ENCODE assay signal across 24 cellular contexts in the genomic region with DNA sequence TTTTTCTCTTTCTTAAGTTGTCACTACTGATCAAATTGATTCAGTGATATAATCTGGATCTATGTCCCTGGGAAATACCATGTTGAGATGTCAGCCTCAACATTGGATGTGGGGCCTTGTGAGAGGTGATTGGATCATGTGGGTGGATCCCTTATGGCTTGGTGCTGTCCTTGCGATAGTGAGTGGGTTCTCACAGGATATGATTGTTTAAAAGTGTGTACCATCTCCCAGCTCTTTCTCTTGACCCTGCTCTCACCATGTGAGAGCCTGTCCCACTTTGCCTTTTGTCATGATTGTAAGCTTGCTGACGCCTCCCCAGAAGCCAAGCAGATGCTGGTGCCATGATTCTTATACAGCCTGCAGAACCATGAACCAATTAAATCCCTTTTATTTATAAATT.
DNase-seq lines count a peak whose midpoint lies in the region; ATAC-seq and TF ChIP-seq lines count a peak whose summit lies in the region.
"Had no signal": no experiment of that assay in that cellular context is flagged by ENCODE, and none has a peak within 500 bp of the region (broad histone marks: within the 10 kb centered on the region; RNA-seq: fewer than 3 reads in every experiment).

No MANE protein-coding gene starts in this region.

- no peaks in the 10 kb centered on the region for H3K9me3 ChIP-seq in psoas muscle
- H3K9me3 ChIP-seq: Peyer's patch, SK-N-SH had no signal

- peaks cover 26% of the 10 kb centered on the region for H3K4me1 Mint-ChIP-seq in activated CD4-positive, alpha-beta T cell treated with anti-CD3 and anti-CD28 coated beads, Interleukin-2, amount 10 ng/mL, durations not matched to agents 24 days and 14 days
- H3K4me1 Mint-ChIP-seq in activated CD4-positive, alpha-beta T cell treated with anti-CD3 and anti-CD28 coated beads for 36 hours: peaks cover 47% of the 10 kb centered on the region
- peaks cover 50% of the 10 kb centered on the region for H3K4me1 Mint-ChIP-seq in activated B cell treated with CpG ODN at 0.5 μM for 24 hours
- peaks cover 24% of the 10 kb centered on the region for H3K4me1 Mint-ChIP-seq in memory B cell
- peaks cover 37% of the 10 kb centered on the region for H3K4me1 Mint-ChIP-seq in stimulated activated memory B cell treated with anti-CD40 and anti-IgM and Interleukin-4, amounts not matched to agents 10 μg/mL and 1 μg/mL and 100 μg/mL, for 72 hours

- CTCF ChIA-PET in activated CD4-positive, alpha-beta T cell treated with anti-CD3 and anti-CD28 coated beads for 36 hours (lab: Charles Lee): no interaction called here
- CTCF ChIA-PET in activated B cell treated with CpG ODN at 0.5 μM for 24 hours (lab: Charles Lee): no interaction called here

- no peak overlapping the region for H3K4me3 Mint-ChIP-seq in activated CD4-positive, alpha-beta T cell treated with anti-CD3 and anti-CD28 coated beads, Interleukin-2, amount 10 ng/mL, durations not matched to agents 24 days and 14 days
- no peak overlapping the region for H3K4me3 Mint-ChIP-seq in activated CD4-positive, alpha-beta T cell treated with anti-CD3 and anti-CD28 coated beads for 36 hours
- H3K4me3 Mint-ChIP-seq in activated B cell treated with CpG ODN at 0.5 μM for 24 hours: no peak overlapping the region
- no peak overlapping the region for H3K4me3 Mint-ChIP-seq in memory B cell
- H3K4me3 Mint-ChIP-seq in stimulated activated memory B cell treated with anti-CD40 and anti-IgM and Interleukin-4, amounts not matched to agents 10 μg/mL and 1 μg/mL and 100 μg/mL, for 72 hours: no peak overlapping the region

- intact Hi-C loops in activated CD4-positive, alpha-beta T cell treated with anti-CD3 and anti-CD28 coated beads, Interleukin-2, amount 10 ng/mL, durations not matched to agents 24 days and 14 days (cut with micrococcal nuclease): loop anchor here (10.0 kb wide), 1 partner anchor 300 kb away; the partner anchor contains the start of gene FAM174A
- intact Hi-C loops in activated CD4-positive, alpha-beta T cell treated with anti-CD3 and anti-CD28 coated beads for 36 hours (cut with DNase I, micrococcal nuclease): no loop called here
- intact Hi-C loops in activated B cell treated with CpG ODN at 0.5 μM for 24 hours (cut with micrococcal nuclease): no loop called here
- intact Hi-C loops in psoas muscle (cut with DNase I): no loop called here

- no peaks in the 10 kb centered on the region for H3K4me1 ChIP-seq in psoas muscle
- H3K4me1 ChIP-seq: Peyer's patch had no signal

- H3K36me3 ChIP-seq in psoas muscle (ENCODE audit: insufficient read depth in 1 of 2, low read depth in 1 of 2): no peaks in the 10 kb centered on the region
- H3K36me3 ChIP-seq: Peyer's patch had no signal

- 97 to 98% (median 98%) methylated on average over 2 of the region's 2 CpGs for WGBS in psoas muscle, 3 donors

- POLR2A ChIA-PET in activated CD4-positive, alpha-beta T cell treated with anti-CD3 and anti-CD28 coated beads for 36 hours (lab: Charles Lee): no interaction called here
- POLR2A ChIA-PET in activated B cell treated with CpG ODN at 0.5 μM for 24 hours (lab: Charles Lee): no interaction called here

- ATAC-seq in activated CD4-positive, alpha-beta T cell treated with anti-CD3 and anti-CD28 coated beads for 36 hours: no peak
- no peak for ATAC-seq in activated B cell treated with CpG ODN at 0.5 μM for 24 hours (ENCODE audit: low read depth)
- ATAC-seq in memory B cell (ENCODE audit: low read depth): no peak
- ATAC-seq in stimulated activated memory B cell treated with anti-CD40 and anti-IgM and Interleukin-4, amounts not matched to agents 10 μg/mL and 1 μg/mL and 100 μg/mL, for 72 hours: no peak
- ATAC-seq in psoas muscle: no peak

- DNase-seq in activated CD4-positive, alpha-beta T cell treated with anti-CD3 and anti-CD28 coated beads, Interleukin-2, amount 10 ng/mL, durations not matched to agents 24 days and 14 days: no peak
- no peak for DNase-seq in activated CD4-positive, alpha-beta T cell treated with anti-CD3 and anti-CD28 coated beads for 36 hours
- DNase-seq in activated B cell treated with CpG ODN at 0.5 μM for 24 hours: no peak
- DNase-seq in memory B cell (ENCODE audit: low spot score in 2 of 2): no peak
- no peak for DNase-seq in psoas muscle
- no peak for DNase-seq in HuH-7.5 (ENCODE audit: low spot score)
- no peak for DNase-seq in G401 (ENCODE audit: low spot score)
- DNase-seq: Calu3, DMS79 treated with DMSO at 0.1 percent for 48 hours, Kasumi-1, NCI-H1092 treated with DMSO at 0.1 percent for 48 hours, NCI-H1436, NCI-H187, NCI-H2081 treated with DMSO at 0.1 percent for 48 hours, NCI-H2171, NCI-H226, NCI-H510A, NCI-H69, OCI-M1, Peyer's patch, SK-N-SH had no signal

- peak overlapping the region; percentile 29 for H3K27ac Mint-ChIP-seq in activated CD4-positive, alpha-beta T cell treated with anti-CD3 and anti-CD28 coated beads, Interleukin-2, amount 10 ng/mL, durations not matched to agents 24 days and 14 days
- H3K27ac Mint-ChIP-seq in activated CD4-positive, alpha-beta T cell treated with anti-CD3 and anti-CD28 coated beads for 36 hours: no peak overlapping the region
- peak overlapping the region; percentile 65 for H3K27ac Mint-ChIP-seq in activated B cell treated with CpG ODN at 0.5 μM for 24 hours
- peak overlapping the region; percentile 18 for H3K27ac Mint-ChIP-seq in memory B cell
- peak overlapping the region; percentile 53 for H3K27ac Mint-ChIP-seq in stimulated activated memory B cell treated with anti-CD40 and anti-IgM and Interleukin-4, amounts not matched to agents 10 μg/mL and 1 μg/mL and 100 μg/mL, for 72 hours

- TF ChIP-seq CTCF in activated B cell treated with CpG ODN at 0.5 μM for 24 hours (IDR thresholded peaks at IDR 0.05) (no peak), psoas muscle (IDR thresholded peaks at IDR 0.05) (no peak)

- H3K36me3 Mint-ChIP-seq in activated CD4-positive, alpha-beta T cell treated with anti-CD3 and anti-CD28 coated beads, Interleukin-2, amount 10 ng/mL, durations not matched to agents 24 days and 14 days (ENCODE audit: low read depth): peaks cover 31% of the 10 kb centered on the region
- peaks cover 29% of the 10 kb centered on the region for H3K36me3 Mint-ChIP-seq in activated CD4-positive, alpha-beta T cell treated with anti-CD3 and anti-CD28 coated beads for 36 hours (ENCODE audit: low read depth)
- H3K36me3 Mint-ChIP-seq in activated B cell treated with CpG ODN at 0.5 μM for 24 hours (ENCODE audit: low read depth): peaks cover 48% of the 10 kb centered on the region
- H3K36me3 Mint-ChIP-seq in memory B cell: peaks cover 9% of the 10 kb centered on the region
- peaks cover 25% of the 10 kb centered on the region for H3K36me3 Mint-ChIP-seq in stimulated activated memory B cell treated with anti-CD40 and anti-IgM and Interleukin-4, amounts not matched to agents 10 μg/mL and 1 μg/mL and 100 μg/mL, for 72 hours

- in situ Hi-C loops in G401 (cut with HindIII; ENCODE audit: low sequenced_read_pairs): no loop called here

- no peaks in the 10 kb centered on the region for H3K27me3 ChIP-seq in psoas muscle (ENCODE audit: insufficient read depth in 3 of 3, low read length in 2 of 3)
- H3K27me3 ChIP-seq: Peyer's patch had no signal

- H3K27ac ChIP-seq in psoas muscle: no peak overlapping the region
- H3K27ac ChIP-seq: 22Rv1, HL-60, Peyer's patch had no signal

- peaks cover 10% of the 10 kb centered on the region for H3K9me3 Mint-ChIP-seq in activated CD4-positive, alpha-beta T cell treated with anti-CD3 and anti-CD28 coated beads, Interleukin-2, amount 10 ng/mL, durations not matched to agents 24 days and 14 days
- H3K9me3 Mint-ChIP-seq in activated CD4-positive, alpha-beta T cell treated with anti-CD3 and anti-CD28 coated beads for 36 hours (ENCODE audit: low read depth): no peaks in the 10 kb centered on the region
- H3K9me3 Mint-ChIP-seq in activated B cell treated with CpG ODN at 0.5 μM for 24 hours: no peaks in the 10 kb centered on the region
- no peaks in the 10 kb centered on the region for H3K9me3 Mint-ChIP-seq in memory B cell
- peaks cover 3% of the 10 kb centered on the region for H3K9me3 Mint-ChIP-seq in stimulated activated memory B cell treated with anti-CD40 and anti-IgM and Interleukin-4, amounts not matched to agents 10 μg/mL and 1 μg/mL and 100 μg/mL, for 72 hours

- no peaks in the 10 kb centered on the region for H3K27me3 Mint-ChIP-seq in activated CD4-positive, alpha-beta T cell treated with anti-CD3 and anti-CD28 coated beads, Interleukin-2, amount 10 ng/mL, durations not matched to agents 24 days and 14 days
- H3K27me3 Mint-ChIP-seq in activated CD4-positive, alpha-beta T cell treated with anti-CD3 and anti-CD28 coated beads for 36 hours: no peaks in the 10 kb centered on the region
- no peaks in the 10 kb centered on the region for H3K27me3 Mint-ChIP-seq in activated B cell treated with CpG ODN at 0.5 μM for 24 hours
- no peaks in the 10 kb centered on the region for H3K27me3 Mint-ChIP-seq in memory B cell
- H3K27me3 Mint-ChIP-seq in stimulated activated memory B cell treated with anti-CD40 and anti-IgM and Interleukin-4, amounts not matched to agents 10 μg/mL and 1 μg/mL and 100 μg/mL, for 72 hours: no peaks in the 10 kb centered on the region

- H3K4me3 ChIP-seq in psoas muscle: no peak overlapping the region
- H3K4me3 ChIP-seq: Peyer's patch had no signal
